In the genomic region with DNA sequence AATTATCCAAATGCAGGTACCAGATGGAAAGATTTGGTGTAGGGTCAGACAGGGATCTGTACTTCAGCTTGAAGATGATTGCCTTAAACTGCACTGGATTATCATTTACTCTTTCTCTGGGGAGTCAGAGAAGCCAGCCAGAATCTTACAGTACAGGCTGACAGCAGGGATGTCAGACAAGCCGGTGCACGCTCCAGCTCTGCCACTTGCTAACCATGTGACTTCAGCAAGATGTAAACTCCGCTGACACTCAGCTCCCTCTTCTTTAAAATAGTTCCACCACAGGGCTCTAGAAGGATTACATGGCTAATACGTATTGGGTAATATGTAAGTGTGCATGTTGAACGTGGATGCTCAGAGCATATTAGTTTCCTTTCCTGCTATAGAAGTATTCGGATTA, we compare ENCODE assay signal across 17 cellular contexts.
DNase-seq lines count a peak whose midpoint lies in the region; TF ChIP-seq lines count a peak whose summit lies in the region.
"Had no signal": no experiment of that assay in that cellular context is flagged by ENCODE, and none has a peak within 500 bp of the region (broad histone marks: within the 10 kb centered on the region; RNA-seq: fewer than 3 reads in every experiment).

No MANE protein-coding gene starts in this region.

- H3K4me3 ChIP-seq in epithelial cell of esophagus (ENCODE audit: low read length) = no peak overlapping the region
- H3K4me3 ChIP-seq: BLaER1 treated with 17β-estradiol and CSF1 and Interleukin-3, amounts not matched to agents 10 nM and 100 nM; SJCRH30 had no signal

- TF ChIP-seq CTCF in epithelial cell of esophagus (IDR thresholded peaks at IDR 0.05; ENCODE audit: insufficient read depth, low read depth, low read length, missing control alignments) = no peak

- DNase-seq in NCI-H1694 (lab: John Stamatoyannopoulos, UW) (peak; percentile 15), NCI-H1694 treated with DMSO at 0.1 percent for 48 hours (lab: John Stamatoyannopoulos, UW) (no peak), HPDE6-E6E7 (ENCODE audit: extremely low spot score) (peak; percentile 1), NCI-H69 (lab: John Stamatoyannopoulos, UW) (peak; percentile 57), epithelial cell of esophagus (ENCODE audit: low read depth) (peak; percentile 86), NCI-H187 (lab: John Stamatoyannopoulos, UW) (no peak), retina (no peak)
- DNase-seq in stimulated activated CD4-positive, alpha-beta T cell treated with anti-CD3 and anti-CD28 coated beads, Interleukin-4, amount 100 ng/mL, for 1 hour = no peak
- DNase-seq: 8988T, DMS53, KG1, NCI-H1092 treated with DMSO at 0.1 percent for 48 hours, NCI-H187 treated with DMSO at 0.1 percent for 48 hours, NCI-H226, NCI-H774, SJCRH30 had no signal

Comparison
In these comparisons a context has a peak if more than half of its experiments do, and no peak if none do; other contexts are left out.
1. DNase-seq: peak in NCI-H1694 (single experiment), HPDE6-E6E7 (single experiment), NCI-H69 (single experiment) and epithelial cell of esophagus (single experiment); none in NCI-H1694 treated with DMSO at 0.1 percent for 48 hours (single experiment), NCI-H187 (0 of 2), retina (single experiment) and stimulated activated CD4-positive, alpha-beta T cell treated with anti-CD3 and anti-CD28 coated beads, Interleukin-4, amount 100 ng/mL, for 1 hour (single experiment).